In genomic region chr5:105963856-105964255, GRCh38 we compare ENCODE assay signal across 34 cellular contexts.
"Had no signal": no experiment of that assay in that cellular context is flagged by ENCODE, and none has a peak within 500 bp of the region (broad histone marks: within the 10 kb centered on the region; RNA-seq: fewer than 3 reads in every experiment).

No MANE protein-coding gene starts in this region.

- H3K27ac ChIP-seq: cardiac muscle cell, KMS-11, Peyer's patch, WERI-Rb-1 had no signal

- H3K9me3 ChIP-seq: Peyer's patch had no signal

- H3K27me3 ChIP-seq: cardiac muscle cell, Peyer's patch had no signal

- H3K9ac ChIP-seq: KMS-11 had no signal

- H3K36me3 ChIP-seq: cardiac muscle cell, Peyer's patch, WERI-Rb-1 had no signal

- H3K4me1 ChIP-seq: Peyer's patch had no signal

- DNase-seq: activated CD4-positive, alpha-beta memory T cell treated with anti-CD3 and anti-CD28 coated beads, Interleukin-2, amount 10 ng/mL, durations not matched to agents 7 days and 5 days; activated CD4-positive, alpha-beta T cell treated with anti-CD3 and anti-CD28 coated beads for 1 hour; activated CD4-positive, alpha-beta T cell treated with anti-CD3 and anti-CD28 coated beads for 48 hours; activated CD4-positive, CD25-positive, alpha-beta regulatory T cell; activated CD8-positive, alpha-beta memory T cell treated with anti-CD3 and anti-CD28 coated beads for 24 hours; activated CD8-positive, alpha-beta memory T cell treated with anti-CD3 and anti-CD28 coated beads, Interleukin-2, amount 10 ng/mL, durations not matched to agents 7 days and 5 days; activated CD8-positive, alpha-beta memory T cell treated with anti-CD3 and anti-CD28 coated beads, Interleukin-2, amount 50 U/mL, for 48 hours; activated effector memory CD4-positive, alpha-beta T cell treated with Interleukin-2 at 50 U/mL for 16 hours; activated naive CD4-positive, alpha-beta T cell treated with anti-CD3 and anti-CD28 coated beads, Interleukin-2, amount 10 ng/mL, durations not matched to agents 7 days and 5 days; activated naive CD8-positive, alpha-beta T cell treated with anti-CD3 and anti-CD28 coated beads, Interleukin-2, amount 50 U/mL, for 24 hours; activated T-cell treated with anti-CD3 and anti-CD28 coated beads, Interleukin-2, amount 50 U/mL, for 48 hours; amniotic stem cell; aorta; NCI-H1092 treated with DMSO at 0.1 percent for 48 hours; NCI-H1417; NCI-H146; NCI-H187; NCI-H2029 treated with DMSO at 0.1 percent for 48 hours; NCI-H2107; NCI-H2171; NCI-H510A; NCI-H526; NCI-H748 treated with DMSO at 0.1 percent for 48 hours; NK-92 treated with Interleukin-12 subunit alpha and Interleukin-12 subunit beta, amount 100 ng/mL, for 24 hours; PC-3; Peyer's patch; RPMI8226; SHP77 treated with DMSO at 0.1 percent for 48 hours; T-cell; T-helper 17 cell; WERI-Rb-1 had no signal

- H3K4me3 ChIP-seq: cardiac muscle cell, Peyer's patch had no signal

- ATAC-seq: activated CD8-positive, alpha-beta memory T cell treated with anti-CD3 and anti-CD28 coated beads, Interleukin-2, amount 10 ng/mL, durations not matched to agents 7 days and 5 days; activated naive CD8-positive, alpha-beta T cell treated with anti-CD3 and anti-CD28 coated beads, Interleukin-2, amount 50 U/mL, for 24 hours; PC-3; SK-N-SH treated with all-trans-retinoic acid at 6 μM for 48 hours; T-cell; T-helper 17 cell had no signal

- H3K4me2 ChIP-seq: KMS-11 had no signal
